ENCODE assay signal across 11 cellular contexts in the genomic region with DNA sequence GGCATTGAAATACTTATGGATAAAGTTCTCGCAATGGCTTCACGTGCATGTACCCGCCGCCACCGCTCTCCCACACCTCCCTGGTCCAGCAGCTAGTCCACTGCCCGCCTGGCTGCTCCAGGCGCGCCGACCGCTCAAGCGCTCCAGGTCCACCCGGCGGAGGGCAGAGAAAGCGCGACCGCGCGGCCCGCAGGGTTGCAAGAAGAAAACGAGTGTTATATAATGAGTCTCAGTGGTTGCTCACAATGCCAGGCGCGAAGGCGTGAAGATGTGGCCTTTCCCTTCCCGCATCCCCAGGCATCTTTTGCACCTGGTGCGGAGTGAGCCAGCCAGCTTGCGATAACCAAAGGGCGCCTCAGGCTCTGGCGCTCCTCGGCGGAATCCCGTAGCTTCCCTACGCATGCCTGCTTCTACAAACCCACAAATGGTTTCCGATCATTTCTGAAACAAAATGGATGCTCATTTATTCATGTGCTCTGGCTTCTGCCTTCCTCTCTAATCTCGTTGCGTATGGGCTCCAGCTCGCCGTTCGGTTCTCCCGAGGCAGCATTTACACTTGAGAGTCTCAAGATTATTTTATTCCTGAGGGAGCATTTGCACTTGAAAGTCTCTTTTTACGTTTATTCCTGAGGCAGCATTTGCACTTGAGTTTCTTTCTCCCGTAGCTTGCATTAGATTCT. TPM values are rescaled to one million over a fixed set of nuclear protein-coding genes. Genes with fewer than 3 reads are reported as not detected.
A peak's percentile ranks its signal among the peaks of the same experiment; 100 is the strongest.
DNase-seq lines count a peak whose midpoint lies in the region; ATAC-seq and TF ChIP-seq lines count a peak whose summit lies in the region.
"Had no signal": no experiment of that assay in that cellular context is flagged by ENCODE, and none has a peak within 500 bp of the region (broad histone marks: within the 10 kb centered on the region; RNA-seq: fewer than 3 reads in every experiment).

No MANE protein-coding gene starts in this region.

- H3K9me3 ChIP-seq in neuronal stem cell (replicated peaks in 1 of 2; ENCODE audit: control insufficient read depth in 2 of 2, insufficient read depth in 1 of 2, low read depth in 1 of 2, low read length in 2 of 2), result peaks cover 3 to 14% of the 10 kb centered on the region in 2 donors
- H3K9me3 ChIP-seq: mucosa of descending colon had no signal

- peaks cover 11% of the 10 kb centered on the region for H3K36me3 Mint-ChIP-seq in T-cell
- H3K36me3 Mint-ChIP-seq in endothelial cell (ENCODE audit: low read depth, unreplicated experiment), result no peaks in the 10 kb centered on the region

- TF ChIP-seq CTCF in endothelial cell (IDR thresholded peaks at IDR 0.05; ENCODE audit: unreplicated experiment), result no peak

- POLR2A ChIA-PET in T-cell (lab: Charles Lee), result no interaction called here

- peak; percentile 29 for DNase-seq in EH (ENCODE audit: low read depth)
- DNase-seq in T-cell, result no peak
- peak; percentile 51 for DNase-seq in endothelial cell (ENCODE audit: low spot score)
- DNase-seq in neuronal stem cell (ENCODE audit: low spot score), result peak; percentile 43
- DNase-seq in globus pallidus (ENCODE audit: low spot score), result no peak
- DNase-seq: aorta, mucosa of descending colon, NCI-H1694 had no signal

- peak overlapping the region; percentile 72 for H2AFZ ChIP-seq in neuronal stem cell (ENCODE audit: low read length)

- H3K4me1 ChIP-seq in neuronal stem cell (ENCODE audit: control insufficient read depth in 2 of 2, insufficient read depth in 1 of 2, low read depth in 1 of 2, low read length in 2 of 2), result peaks cover 2 to 9% of the 10 kb centered on the region in 2 donors

- no peak overlapping the region for H3K14ac ChIP-seq in neuronal stem cell (ENCODE audit: low read length)

- ATAC-seq in T-cell (replicated peaks in 1 of 4), result no peak
- no peak for ATAC-seq in GM21423 (IDR thresholded peaks at IDR 0.05; ENCODE audit: unreplicated experiment)
- ATAC-seq in GM21717 (IDR thresholded peaks at IDR 0.05; ENCODE audit: unreplicated experiment), result no peak
- ATAC-seq: mucosa of descending colon had no signal

- H3K9me3 Mint-ChIP-seq in T-cell (peaks cover 5 to 17% (median 15%) of the 10 kb centered on the region in 3 donors), endothelial cell (ENCODE audit: unreplicated experiment) (no peaks in the 10 kb centered on the region)

- H2AK5ac ChIP-seq in neuronal stem cell (ENCODE audit: low read depth, low read length), result no peak overlapping the region

- H3K4me3 ChIP-seq in neuronal stem cell (ENCODE audit: low read length in 2 of 2), result no peak overlapping the region
- H3K4me3 ChIP-seq: mucosa of descending colon had no signal

- H3K4me1 Mint-ChIP-seq in T-cell (peaks cover 19 to 42% (median 33%) of the 10 kb centered on the region in 3 donors), endothelial cell (ENCODE audit: unreplicated experiment) (peaks cover 15% of the 10 kb centered on the region)

- no CpG with 5 or more reads among the region's 41 CpGs for WGBS in neuronal stem cell (ENCODE audit: extremely low coverage in 2 of 2, insufficient read length in 2 of 2, insufficient replicate concordance in 1 of 2), 2 donors

- H2BK5ac ChIP-seq in neuronal stem cell (ENCODE audit: low read length), result no peak overlapping the region

- H2BK15ac ChIP-seq in neuronal stem cell (ENCODE audit: low read length), result no peak overlapping the region

- peaks cover 89 to 92% of the 10 kb centered on the region in 2 donors for H3K27me3 Mint-ChIP-seq in T-cell
- H3K27me3 Mint-ChIP-seq in endothelial cell (ENCODE audit: unreplicated experiment), result peaks cover 35% of the 10 kb centered on the region

- H3K27ac Mint-ChIP-seq in T-cell (peak overlapping the region; percentile 36 to 79), endothelial cell (ENCODE audit: unreplicated experiment) (no peak overlapping the region)

- no peak overlapping the region for H3K27ac ChIP-seq in neuronal stem cell (replicated peaks; ENCODE audit: low read length)

- peak overlapping the region in 2 of 3 donors; percentile 51 to 54 for H3K4me3 Mint-ChIP-seq in T-cell
- H3K4me3 Mint-ChIP-seq in endothelial cell (ENCODE audit: unreplicated experiment), result peak overlapping the region; percentile 65

- CTCF ChIA-PET in T-cell (lab: Charles Lee), result interaction anchor here in 1 of 2 donors (0.8 to 2.3 kb wide), 4 partner anchors 8 to 155 kb away, joined by 3 to 8 read pairs (median 4); no protein-coding TSS in a partner anchor

- H3K4me2 ChIP-seq in neuronal stem cell (ENCODE audit: insufficient read depth, low read length, poor library complexity, severe bottlenecking), result no peak overlapping the region

- no peak overlapping the region for H2BK120ac ChIP-seq in neuronal stem cell (ENCODE audit: low read depth, low read length)

- no peak overlapping the region for H3K9ac ChIP-seq in neuronal stem cell (ENCODE audit: low read depth, low read length, poor library complexity)

- H3K23ac ChIP-seq in neuronal stem cell (ENCODE audit: low read depth, low read length, poor library complexity), result no peak overlapping the region

- H3K79me1 ChIP-seq in neuronal stem cell (ENCODE audit: low read depth, low read length), result no peaks in the 10 kb centered on the region

- H2BK12ac ChIP-seq in neuronal stem cell (ENCODE audit: low read length), result no peak overlapping the region

- H4K8ac ChIP-seq in neuronal stem cell (ENCODE audit: low read depth, low read length), result no peak overlapping the region

- H3K27me3 ChIP-seq in neuronal stem cell (ENCODE audit: control insufficient read depth in 3 of 3, insufficient read depth in 3 of 3, low read depth in 1 of 3, low read length in 3 of 3), result peaks cover 48 to 99% (median 82%) of the 10 kb centered on the region in 3 experiments

- H3K18ac ChIP-seq in neuronal stem cell (ENCODE audit: low read length), result peak overlapping the region; percentile 11

- H3K36me3 ChIP-seq in neuronal stem cell (replicated peaks in 1 of 2; ENCODE audit: control insufficient read depth in 2 of 2, insufficient read depth in 2 of 2, low read length in 2 of 2), result no peaks in the 10 kb centered on the region

- H4K91ac ChIP-seq in neuronal stem cell (ENCODE audit: low read depth, low read length, poor library complexity), result no peak overlapping the region

- no peak overlapping the region for H3K4ac ChIP-seq in neuronal stem cell (ENCODE audit: low read length)

RNA-seq across cellular contexts. Expression of a gene that starts 25.7 kb away (rescaled TPM):
- 1 to 10 TPM; 3.6 to 9.3 (median 4.6) TPM for total RNA-seq in T-cell
- total RNA-seq in endothelial cell (ENCODE audit: unreplicated experiment), result not detected
- polyA plus RNA-seq in neuronal stem cell (2013, experiment 1 of 2), result 0.10 TPM
- 0.12 TPM for polyA plus RNA-seq in neuronal stem cell (2013, experiment 2 of 2)
- total RNA-seq: Daoy had no signal

RNA-seq across cellular contexts. Expression of a gene that starts 26.1 kb away (rescaled TPM):
- total RNA-seq in T-cell (1 to 10 TPM; 1.1 to 1.5 (median 1.4) TPM), endothelial cell (ENCODE audit: unreplicated experiment) (0.36 TPM)
- 0.06 TPM for polyA plus RNA-seq in neuronal stem cell (2013, experiment 1 of 2)
- polyA plus RNA-seq in neuronal stem cell (2013, experiment 2 of 2), result 0.03 TPM
- total RNA-seq: Daoy had no signal

RNA-seq across cellular contexts. Expression of a gene that starts 40.6 kb away (rescaled TPM):
- total RNA-seq in T-cell, result 1 to 10 TPM in 3 of 5 donors, under 1 TPM in 2; 0.33 to 4.4 (median 1.4) TPM
- total RNA-seq in endothelial cell (ENCODE audit: unreplicated experiment), result 1.8 TPM
- 0.04 TPM for polyA plus RNA-seq in neuronal stem cell (2013, experiment 1 of 2)
- 0.11 TPM for polyA plus RNA-seq in neuronal stem cell (2013, experiment 2 of 2)
- total RNA-seq: Daoy had no signal

Comparison
In these comparisons a context has a peak if more than half of its experiments do, and no peak if none do; other contexts are left out.
1. DNase-seq: peak in EH (single experiment), endothelial cell (single experiment) and neuronal stem cell (single experiment); none in T-cell (0 of 34) and globus pallidus (single experiment).